Comparison of ENCODE assay signal across 23 cellular contexts in the genomic region with DNA sequence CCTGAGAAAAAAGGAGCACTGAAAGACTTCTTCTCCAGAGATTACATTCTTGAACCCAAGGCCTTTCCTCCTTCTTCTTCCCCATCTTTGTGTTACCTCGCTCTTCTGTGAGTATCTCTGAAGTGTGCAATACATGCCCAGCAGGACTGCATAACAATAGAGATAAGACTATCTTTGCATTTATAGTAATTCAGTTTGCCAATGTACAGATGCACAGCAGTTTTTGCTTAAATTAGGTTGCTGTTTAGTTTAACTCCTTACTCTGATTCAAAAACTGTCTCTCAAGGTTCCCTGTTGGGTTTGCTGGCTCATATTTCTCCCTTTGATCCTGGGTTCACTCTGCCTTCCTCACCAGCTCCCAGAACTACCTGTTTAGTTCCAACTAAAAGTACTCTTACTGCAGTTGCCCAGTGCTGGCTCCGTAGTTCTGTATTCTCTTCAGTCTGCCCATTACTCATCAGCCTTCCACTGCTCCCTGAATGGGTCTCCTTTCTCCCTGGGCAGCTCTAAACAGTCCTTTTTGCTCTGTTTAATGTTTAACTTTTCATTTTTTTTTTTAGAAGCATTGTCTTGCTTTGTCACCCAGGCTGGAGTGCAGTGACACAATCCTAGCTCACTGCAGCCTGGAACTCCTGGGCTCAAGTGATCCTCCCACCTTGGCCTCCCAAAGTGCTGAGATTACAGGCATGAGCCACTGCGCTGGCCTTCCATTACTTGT.
A peak's percentile ranks its signal among the peaks of the same experiment; 100 is the strongest.
DNase-seq lines count a peak whose midpoint lies in the region; ATAC-seq and TF ChIP-seq lines count a peak whose summit lies in the region.
"Had no signal": no experiment of that assay in that cellular context is flagged by ENCODE, and none has a peak within 500 bp of the region (broad histone marks: within the 10 kb centered on the region; RNA-seq: fewer than 3 reads in every experiment).

No MANE protein-coding gene starts in this region.

- DNase-seq in Caki2 (ENCODE audit: low read depth) (peak; percentile 89), GM23338 (ENCODE audit: low spot score) (peak; percentile 8), glomerular visceral epithelial cell (ENCODE audit: extremely low spot score) (peak; percentile 9), NCI-H82 (lab: John Stamatoyannopoulos, UW) (no peak), mesothelial cell of epicardium (ENCODE audit: low spot score in 2 of 2, unreplicated experiment in 2 of 2) (no peak)
- DNase-seq: CD4-positive, CD25-positive, alpha-beta regulatory T cell; DMS79 treated with DMSO at 0.1 percent for 48 hours; GF-D8; IMR-90; KG1; MM.1S; NCI-H1694; NCI-H2029 treated with DMSO at 0.1 percent for 48 hours; NCI-H446 treated with DMSO at 0.1 percent for 48 hours; NCI-H526 treated with DMSO at 0.1 percent for 48 hours; SHP77; T-helper 1 cell had no signal

- H3K4me1 Mint-ChIP-seq in GM23338 (peaks cover 11% of the 10 kb centered on the region), mesothelial cell of epicardium (peaks cover 4% of the 10 kb centered on the region)
- H3K4me1 Mint-ChIP-seq: CD4-positive, CD25-positive, alpha-beta regulatory T cell had no signal

- H3K9me3 Mint-ChIP-seq in GM23338 (no peaks in the 10 kb centered on the region), mesothelial cell of epicardium (peaks cover 4% of the 10 kb centered on the region)

- H3K36me3 Mint-ChIP-seq in GM23338 (ENCODE audit: low read depth) (no peaks in the 10 kb centered on the region), mesothelial cell of epicardium (no peaks in the 10 kb centered on the region)
- H3K36me3 Mint-ChIP-seq: CD4-positive, CD25-positive, alpha-beta regulatory T cell had no signal

- no peak overlapping the region for H3K4me2 ChIP-seq in GM23338
- no peak overlapping the region for H3K4me2 ChIP-seq in parathyroid adenoma (ENCODE audit: low read length)
- H3K4me2 ChIP-seq: BLaER1 had no signal

- ATAC-seq in GM23338 (peak; percentile 34; the same call in 2 of the 3 replicates), HG02623 (IDR thresholded peaks at IDR 0.05; ENCODE audit: unreplicated experiment) (no peak)
- ATAC-seq: HCT116, Panc1 had no signal

- H3K4me3 Mint-ChIP-seq in GM23338 = no peak overlapping the region
- no peak overlapping the region for H3K4me3 Mint-ChIP-seq in mesothelial cell of epicardium
- H3K4me3 Mint-ChIP-seq: CD4-positive, CD25-positive, alpha-beta regulatory T cell had no signal

- peak overlapping the region; percentile 53; the same call in 1 of the 2 replicates for H2AFZ ChIP-seq in GM23338
- peak overlapping the region; percentile 57 for H2AFZ ChIP-seq in parathyroid adenoma

- H3K27ac ChIP-seq in GM23338 (ENCODE audit: low read depth) (no peak overlapping the region), parathyroid adenoma (no peak overlapping the region)
- H3K27ac ChIP-seq: BLaER1, RWPE1 had no signal

- H3K4me3 ChIP-seq in GM23338 (no peak overlapping the region), parathyroid adenoma (ENCODE audit: low read depth, low read length) (no peak overlapping the region)
- H3K4me3 ChIP-seq: BLaER1 had no signal

- no peak overlapping the region for H3K27ac Mint-ChIP-seq in GM23338
- no peak overlapping the region for H3K27ac Mint-ChIP-seq in mesothelial cell of epicardium
- H3K27ac Mint-ChIP-seq: CD4-positive, CD25-positive, alpha-beta regulatory T cell had no signal

- no peaks in the 10 kb centered on the region; the same call in 1 of the 2 replicates for H3K4me1 ChIP-seq in GM23338 (ENCODE audit: insufficient read depth)
- peaks cover 25% of the 10 kb centered on the region for H3K4me1 ChIP-seq in parathyroid adenoma
- H3K4me1 ChIP-seq: BLaER1 had no signal

- H3K36me3 ChIP-seq in GM23338 (ENCODE audit: insufficient read depth) = no peaks in the 10 kb centered on the region
- no peaks in the 10 kb centered on the region for H3K36me3 ChIP-seq in parathyroid adenoma (ENCODE audit: control insufficient read depth, insufficient read depth, low read length)
- H3K36me3 ChIP-seq: BLaER1 had no signal

- H3K79me2 ChIP-seq in GM23338 (replicated peaks; ENCODE audit: insufficient read depth) (no peaks in the 10 kb centered on the region), parathyroid adenoma (no peaks in the 10 kb centered on the region)

- H3K27me3 Mint-ChIP-seq in GM23338 (ENCODE audit: insufficient read depth, low read depth, poor library complexity) = no peaks in the 10 kb centered on the region
- peaks cover 11% of the 10 kb centered on the region for H3K27me3 Mint-ChIP-seq in mesothelial cell of epicardium (ENCODE audit: low read depth)

- H3K27me3 ChIP-seq in GM23338 (ENCODE audit: insufficient read depth) (no peaks in the 10 kb centered on the region), parathyroid adenoma (ENCODE audit: control insufficient read depth, insufficient read depth, low read length) (no peaks in the 10 kb centered on the region)
- H3K27me3 ChIP-seq: BLaER1 had no signal

- H4K20me1 ChIP-seq in GM23338 (replicated peaks; ENCODE audit: insufficient read depth) = no peaks in the 10 kb centered on the region
- H4K20me1 ChIP-seq: BLaER1 had no signal

- in situ Hi-C loops in Caki2 (cut with HindIII; ENCODE audit: low pct_unique_long_range_greater_than_20kb, low sequenced_read_pairs) = no loop called here

- no peak overlapping the region for H3K9ac ChIP-seq in parathyroid adenoma
- H3K9ac ChIP-seq: BLaER1 had no signal

- TF ChIP-seq CTCF in GM23338 (conservative IDR thresholded peaks at IDR 0.05; ENCODE audit: low read depth in 2 of 2) = no peak
- TF ChIP-seq CTCF in parathyroid adenoma (IDR thresholded peaks at IDR 0.05) = no peak
- TF ChIP-seq CTCF in mesothelial cell of epicardium (IDR thresholded peaks at IDR 0.05; ENCODE audit: unreplicated experiment) = no peak

- no peaks in the 10 kb centered on the region for H3K9me3 ChIP-seq in parathyroid adenoma (ENCODE audit: control insufficient read depth, low read length)
- H3K9me3 ChIP-seq: BLaER1 had no signal

- H3F3A ChIP-seq in GM23338 (replicated peaks; ENCODE audit: low read depth) = no peaks in the 10 kb centered on the region

- H3K9me2 ChIP-seq in GM23338 (ENCODE audit: insufficient read depth) = 0 out of 2 replicates have a peak, but pooled peaks cover 6% of the 10 kb centered on the region

TF ChIP-seq in GM23338, 12 proteins besides CTCF, POLR2A, EP300 and RAD21 (continues in another document):
- no peak for TF ChIP-seq POLR2AphosphoS5 (IDR thresholded peaks at IDR 0.05; ENCODE audit: low read depth)
- no peak for TF ChIP-seq ZNF331 (CRISPR knock-in tag; IDR thresholded peaks at IDR 0.05; ENCODE audit: low read depth)
- TF ChIP-seq JUNB (IDR thresholded peaks at IDR 0.05; ENCODE audit: unreplicated experiment) = no peak
- no peak for TF ChIP-seq NANOG (IDR thresholded peaks at IDR 0.05; ENCODE audit: borderline replicate concordance)
- TF ChIP-seq STAT1 (IDR thresholded peaks at IDR 0.05; ENCODE audit: unreplicated experiment) = no peak

Comparison
In these comparisons a context has a peak if more than half of its experiments do, and no peak if none do; other contexts are left out.
1. DNase-seq: peak in Caki2 (single experiment), GM23338 (single experiment) and glomerular visceral epithelial cell (single experiment); none in NCI-H82 (single experiment) and mesothelial cell of epicardium (0 of 2).